Comparison of ENCODE assay signal across 6 cellular contexts in genomic region chr16:47097154-47097553, GRCh38. TPM values are rescaled to one million over a fixed set of nuclear protein-coding genes. Genes with fewer than 3 reads are reported as not detected.
A peak's percentile ranks its signal among the peaks of the same experiment; 100 is the strongest.
DNase-seq lines count a peak whose midpoint lies in the region; ATAC-seq and TF ChIP-seq lines count a peak whose summit lies in the region.
"Not testable (repeated sequence)": the region's sequence is repeated elsewhere in the genome, so short reads cannot be mapped to it uniquely, and the experiment has no call there.

No MANE protein-coding gene starts in this region.

- H2BK5ac ChIP-seq in mesendoderm (ENCODE audit: low read length), result not testable (repeated sequence)

- not testable (repeated sequence) for H3K9me2 ChIP-seq in GM23338 (ENCODE audit: insufficient read depth)

- H3K4me1 ChIP-seq in GM23338 (ENCODE audit: insufficient read depth); endodermal cell (ENCODE audit: control insufficient read depth, insufficient read depth, low read length); iPS-18a (ENCODE audit: control insufficient read depth, low read depth, low read length); mesendoderm (ENCODE audit: control insufficient read depth, low read depth, low read length); mesodermal cell (ENCODE audit: control insufficient read depth, insufficient read depth, low read length, poor library complexity, severe bottlenecking); neural progenitor cell: not testable (repeated sequence)

- H3F3A ChIP-seq in GM23338 (replicated peaks; ENCODE audit: low read depth); neural progenitor cell (ENCODE audit: low read depth): not testable (repeated sequence)

- not testable (repeated sequence) for H3K79me2 ChIP-seq in GM23338 (replicated peaks; ENCODE audit: insufficient read depth); mesendoderm (ENCODE audit: control insufficient read depth, insufficient read depth, low read length); neural progenitor cell (ENCODE audit: low read depth)

- H3K9ac ChIP-seq in endodermal cell (ENCODE audit: extremely low read depth, low read length, poor library complexity, severe bottlenecking); iPS-18a (ENCODE audit: low read length); mesendoderm (ENCODE audit: low read length); neural progenitor cell: not testable (repeated sequence)

- H3K4me2 ChIP-seq in GM23338; mesendoderm (ENCODE audit: low read length); neural progenitor cell: not testable (repeated sequence)

- peak; percentile 9 for DNase-seq in GM23338 (ENCODE audit: low spot score)
- DNase-seq in endodermal cell, result peak; percentile 49
- peak; percentile 5 for DNase-seq in mesendoderm
- DNase-seq in neural progenitor cell (ENCODE audit: low spot score), result peak; percentile 25

- H3K9me3 Mint-ChIP-seq in GM23338, endodermal cell: not testable (repeated sequence)
- H3K9me3 Mint-ChIP-seq in neural progenitor cell, result peaks cover 11% of the 10 kb centered on the region

- H3K36me3 Mint-ChIP-seq in GM23338 (ENCODE audit: low read depth) (peaks cover 12% of the 10 kb centered on the region), endodermal cell (ENCODE audit: low read depth) (peaks cover 57% of the 10 kb centered on the region), neural progenitor cell (peaks cover 63% of the 10 kb centered on the region)

- not testable (repeated sequence) for H3K4me3 ChIP-seq in GM23338; endodermal cell (ENCODE audit: low read length); mesendoderm (ENCODE audit: low read length); mesodermal cell (ENCODE audit: extremely low read depth, insufficient read depth, low read length, poor library complexity, severe bottlenecking); neural progenitor cell
- peak overlapping the region; percentile 17 for H3K4me3 ChIP-seq in iPS-18a (ENCODE audit: low read length)

- H2AFZ ChIP-seq in GM23338; neural progenitor cell (replicated peaks): not testable (repeated sequence)

- not testable (repeated sequence) for H3K36me3 ChIP-seq in GM23338 (ENCODE audit: insufficient read depth); iPS-18a (ENCODE audit: control insufficient read depth, low read depth, low read length); mesendoderm (ENCODE audit: control insufficient read depth, insufficient read depth, low read length); mesodermal cell (ENCODE audit: control insufficient read depth, insufficient read depth, low read length); neural progenitor cell
- H3K36me3 ChIP-seq in endodermal cell (ENCODE audit: control insufficient read depth, insufficient read depth, low read length), result peaks cover 36% of the 10 kb centered on the region

- not testable (repeated sequence) for ATAC-seq in GM23338

- not testable (repeated sequence) for H3K23ac ChIP-seq in mesendoderm (ENCODE audit: low read length)

- not testable (repeated sequence) for H3K4ac ChIP-seq in mesendoderm (ENCODE audit: low read depth, low read length)

- not testable (repeated sequence) for H3K4me3 Mint-ChIP-seq in GM23338, endodermal cell, neural progenitor cell

- not testable (repeated sequence) for H3K27ac Mint-ChIP-seq in GM23338, endodermal cell, neural progenitor cell

- H2AK5ac ChIP-seq in mesendoderm (ENCODE audit: low read length), result not testable (repeated sequence)

- not testable (repeated sequence) for H3K56ac ChIP-seq in mesendoderm (ENCODE audit: low read length)

- 85 to 100% methylated on average over 2 to 6 of the region's 6 CpGs for WGBS in endodermal cell (ENCODE audit: insufficient coverage in 1 of 2, insufficient read length in 1 of 2), 2 experiments
- WGBS in mesendoderm (ENCODE audit: extremely low coverage, insufficient coverage, low lambda C conversion rate), result no CpG with 5 or more reads among the region's 6 CpGs
- WGBS in mesodermal cell (ENCODE audit: insufficient coverage in 2 of 2), 2 experiments, result 70 to 93% methylated on average over 4 to 5 of the region's 6 CpGs

- not testable (repeated sequence) for H2BK15ac ChIP-seq in mesendoderm (replicated peaks; ENCODE audit: low read depth)

- not testable (repeated sequence) for H3K4me1 Mint-ChIP-seq in GM23338, endodermal cell, neural progenitor cell

- H3K9me3 ChIP-seq in endodermal cell (ENCODE audit: control insufficient read depth, low read length); iPS-18a (ENCODE audit: control insufficient read depth, low read depth, low read length); mesodermal cell (ENCODE audit: control insufficient read depth, low read length); neural progenitor cell (ENCODE audit: low read depth): not testable (repeated sequence)

- not testable (repeated sequence) for TF ChIP-seq CTCF in GM23338 (conservative IDR thresholded peaks at IDR 0.05; ENCODE audit: low read depth in 2 of 2); endodermal cell (conservative IDR thresholded peaks at IDR 0.05); neural progenitor cell (IDR thresholded peaks at IDR 0.05)

- H3K79me1 ChIP-seq in mesendoderm (ENCODE audit: low read length), result not testable (repeated sequence)

- not testable (repeated sequence) for H4K8ac ChIP-seq in mesendoderm (ENCODE audit: low read depth, low read length)

- H3K27me3 Mint-ChIP-seq in GM23338 (ENCODE audit: insufficient read depth, low read depth, poor library complexity); endodermal cell (ENCODE audit: insufficient read depth); neural progenitor cell (ENCODE audit: insufficient read depth, low read depth): not testable (repeated sequence)

- H3K27me3 ChIP-seq in GM23338 (ENCODE audit: insufficient read depth); endodermal cell (ENCODE audit: control insufficient read depth, insufficient read depth, low read length, poor library complexity, severe bottlenecking); iPS-18a (ENCODE audit: control insufficient read depth, insufficient read depth, low read length); mesendoderm (ENCODE audit: insufficient read depth, low read length, poor library complexity); neural progenitor cell: not testable (repeated sequence)

- not testable (repeated sequence) for H4K20me1 ChIP-seq in GM23338 (replicated peaks; ENCODE audit: insufficient read depth); neural progenitor cell (ENCODE audit: low read depth)

- not testable (repeated sequence) for H3K27ac ChIP-seq in GM23338 (ENCODE audit: low read depth); endodermal cell (ENCODE audit: low read depth, low read length); iPS-18a (ENCODE audit: low read length); mesendoderm (ENCODE audit: low read depth, low read length); neural progenitor cell
- peak overlapping the region; percentile 5 for H3K27ac ChIP-seq in mesodermal cell (ENCODE audit: low read depth, low read length, severe bottlenecking)

- not testable (repeated sequence) for H4K5ac ChIP-seq in mesendoderm (ENCODE audit: low read length)

- not testable (repeated sequence) for H3K18ac ChIP-seq in mesendoderm (ENCODE audit: low read length)

- not testable (repeated sequence) for H2BK120ac ChIP-seq in mesendoderm (ENCODE audit: low read depth, low read length)

RNA-seq across cellular contexts. Expression of gene NETO2, which starts 46.6 kb away (rescaled TPM):
- 10.6 and 16.6 TPM in 2 replicates for total RNA-seq in GM23338 (2014; rRNA removed; shearing (Covaris generic))
- polyA plus RNA-seq in GM23338 (2016; fragmentation: Nextera tagmentation; extraction: Ambion mirVana), result 6.4 and 6.6 TPM in 2 replicates
- total RNA-seq in endodermal cell (10 to 100 TPM; 18.4 to 36.3 TPM), neural progenitor cell (ENCODE audit: low replicate concordance) (32.0 and 37.4 TPM in 2 replicates)
- 38.1 TPM for polyA plus RNA-seq in endodermal cell (2013, experiment 1 of 2)
- 36.4 TPM for polyA plus RNA-seq in endodermal cell (2013, experiment 2 of 2)
- 47.4 TPM for polyA plus RNA-seq in mesendoderm (2013, experiment 1 of 2)
- 49.3 TPM for polyA plus RNA-seq in mesendoderm (2013, experiment 2 of 2)
- polyA plus RNA-seq in mesodermal cell (2013, experiment 1 of 2), result 27.2 TPM
- 26.4 TPM for polyA plus RNA-seq in mesodermal cell (2013, experiment 2 of 2)
